27 cellular contexts compared by ENCODE assay signal in the genomic region with DNA sequence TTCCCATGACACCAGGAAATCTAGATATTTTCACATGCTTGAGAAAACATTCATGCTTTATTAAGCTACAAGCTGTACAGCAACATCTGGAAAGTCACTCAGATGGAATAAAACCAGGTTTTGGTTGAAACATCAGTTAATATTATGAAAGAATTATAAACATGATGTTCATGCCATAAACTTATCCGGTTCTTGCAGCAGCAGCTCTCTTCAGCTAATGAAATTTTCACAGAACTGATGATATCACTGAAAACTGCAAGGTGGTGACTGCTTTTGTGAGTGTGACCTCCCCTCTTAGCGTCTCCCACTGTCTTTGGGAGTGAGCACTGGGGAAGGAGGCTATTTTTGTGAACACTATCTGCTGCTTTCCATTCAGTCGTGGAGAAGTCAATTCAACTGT. TPM values are rescaled to one million over a fixed set of nuclear protein-coding genes. Genes with fewer than 3 reads are reported as not detected.
DNase-seq lines count a peak whose midpoint lies in the region; ATAC-seq and TF ChIP-seq lines count a peak whose summit lies in the region.
"Had no signal": no experiment of that assay in that cellular context is flagged by ENCODE, and none has a peak within 500 bp of the region (broad histone marks: within the 10 kb centered on the region; RNA-seq: fewer than 3 reads in every experiment).

No MANE protein-coding gene starts in this region.

- no peaks in the 10 kb centered on the region for H3K27me3 ChIP-seq in gastroesophageal sphincter
- H3K27me3 ChIP-seq in prostate gland (replicated peaks; ENCODE audit: insufficient read depth), result no peaks in the 10 kb centered on the region
- no peaks in the 10 kb centered on the region for H3K27me3 ChIP-seq in brain microvascular endothelial cell (replicated peaks)
- H3K27me3 ChIP-seq: SJSA1 had no signal

- no peaks in the 10 kb centered on the region for H3K36me3 ChIP-seq in gastroesophageal sphincter
- no peaks in the 10 kb centered on the region for H3K36me3 ChIP-seq in prostate gland
- no peaks in the 10 kb centered on the region for H3K36me3 ChIP-seq in brain microvascular endothelial cell (replicated peaks)
- H3K36me3 ChIP-seq: SJSA1, thoracic aorta had no signal

- no peak for TF ChIP-seq EP300 in gastroesophageal sphincter (IDR thresholded peaks at IDR 0.05)

- TF ChIP-seq CTCF in C4-2B (conservative IDR thresholded peaks at IDR 0.05) (no peak), gastroesophageal sphincter (IDR thresholded peaks at IDR 0.05) (no peak), prostate gland (IDR thresholded peaks at IDR 0.05) (no peak), brain microvascular endothelial cell (IDR thresholded peaks at IDR 0.05; ENCODE audit: low read depth, low read length, missing control alignments) (no peak), GM13976 (IDR thresholded peaks at IDR 0.05; ENCODE audit: borderline replicate concordance, control extremely low read depth, extremely low read depth, insufficient read depth, missing control alignments) (no peak)

- H3K27ac ChIP-seq in C4-2B (peak overlapping the region; percentile 58), gastroesophageal sphincter (peak overlapping the region; percentile 53 to 75 (median 65)), prostate gland (peak overlapping the region; percentile 11 to 21), brain microvascular endothelial cell (no peak overlapping the region)
- H3K27ac ChIP-seq: SJSA1 had no signal

- in situ Hi-C loops in brain microvascular endothelial cell (cut with HindIII; ENCODE audit: low pct_ligation_motif_present, low sequenced_read_pairs), result no loop called here
- in situ Hi-C loops in GM13976 (cut with MboI; ENCODE audit: low sequenced_read_pairs, unreplicated experiment), result no loop called here

- H3K4me3 ChIP-seq in gastroesophageal sphincter, result no peak overlapping the region
- H3K4me3 ChIP-seq in prostate gland, result no peak overlapping the region
- no peak overlapping the region for H3K4me3 ChIP-seq in brain microvascular endothelial cell (ENCODE audit: low read depth, low read length)
- H3K4me3 ChIP-seq: SJSA1, thoracic aorta had no signal

- DNase-seq in prostate gland (ENCODE audit: low spot score) (no peak), brain microvascular endothelial cell (no peak), GM13976 (ENCODE audit: low spot score) (no peak), NCI-H1105 treated with DMSO at 0.1 percent for 48 hours (lab: John Stamatoyannopoulos, UW) (no peak)
- DNase-seq: ACHN; activated CD4-positive, CD25-positive, alpha-beta regulatory T cell; activated CD8-positive, alpha-beta T cell treated with anti-CD3 and anti-CD28 coated beads, Interleukin-2, amount 10 ng/mL, durations not matched to agents 7 days and 5 days; activated T-cell treated with anti-CD3 and anti-CD28 coated beads, Interleukin-2, amount 50 U/mL, for 48 hours; CD4-positive, CD25-positive, alpha-beta regulatory T cell; cerebellar nuclear complex; DMS153; effector CD8-positive, alpha-beta T cell; GOT3; hypothalamus; islet precursor cell; KG1; NCI-H2227 treated with DMSO at 0.1 percent for 48 hours; NCI-H82; stimulated activated CD4-positive, alpha-beta T cell treated with anti-CD3 and anti-CD28 coated beads, Interleukin-1b, Interleukin-23, amount 100 ng/mL, for 48 hours; T1000 had no signal

- H3K9me3 ChIP-seq in gastroesophageal sphincter (no peaks in the 10 kb centered on the region), prostate gland (no peaks in the 10 kb centered on the region)
- H3K9me3 ChIP-seq: SJSA1, thoracic aorta had no signal

- intact Hi-C loops in prostate gland (cut with DNase I), result no loop called here

- ATAC-seq in SK-N-SH treated with all-trans-retinoic acid at 6 μM for 48 hours, result no peak
- peak; percentile 57 for ATAC-seq in gastroesophageal sphincter
- no peak for ATAC-seq in GM18502 (IDR thresholded peaks at IDR 0.05; ENCODE audit: poor library complexity, unreplicated experiment)
- ATAC-seq: activated CD8-positive, alpha-beta T cell treated with anti-CD3 and anti-CD28 coated beads, Interleukin-2, amount 10 ng/mL, durations not matched to agents 7 days and 5 days; stimulated activated memory B cell treated with anti-CD40 and anti-IgM and Interleukin-4, amounts not matched to agents 10 μg/mL and 1 μg/mL and 100 μg/mL, for 72 hours had no signal

- no peak for TF ChIP-seq POLR2A in gastroesophageal sphincter (IDR thresholded peaks at IDR 0.05)
- no peak for TF ChIP-seq POLR2A in prostate gland (IDR thresholded peaks at IDR 0.05)

- peaks cover 43 to 89% (median 50%) of the 10 kb centered on the region in 3 donors for H3K4me1 ChIP-seq in gastroesophageal sphincter
- H3K4me1 ChIP-seq in prostate gland (replicated peaks), result no peaks in the 10 kb centered on the region

- 13 to 18% methylated on average over 3 of the region's 3 CpGs for WGBS in gastroesophageal sphincter (ENCODE audit: low coverage in 1 of 2), 2 donors
- WGBS in prostate gland, result 43% methylated on average over 3 of the region's 3 CpGs

TF ChIP-seq in SK-N-SH treated with all-trans-retinoic acid at 6 μM for 48 hours, 23 proteins besides CTCF, POLR2A, EP300 and RAD21:
- TF ChIP-seq ESRRG (CRISPR knock-in tag; IDR thresholded peaks at IDR 0.05), result no peak
- TF ChIP-seq TCF4 (CRISPR knock-in tag; IDR thresholded peaks at IDR 0.05; ENCODE audit: borderline replicate concordance), result peak; percentile 33; the same call in 1 of the 2 replicates
- TF ChIP-seq, protein P1, sequence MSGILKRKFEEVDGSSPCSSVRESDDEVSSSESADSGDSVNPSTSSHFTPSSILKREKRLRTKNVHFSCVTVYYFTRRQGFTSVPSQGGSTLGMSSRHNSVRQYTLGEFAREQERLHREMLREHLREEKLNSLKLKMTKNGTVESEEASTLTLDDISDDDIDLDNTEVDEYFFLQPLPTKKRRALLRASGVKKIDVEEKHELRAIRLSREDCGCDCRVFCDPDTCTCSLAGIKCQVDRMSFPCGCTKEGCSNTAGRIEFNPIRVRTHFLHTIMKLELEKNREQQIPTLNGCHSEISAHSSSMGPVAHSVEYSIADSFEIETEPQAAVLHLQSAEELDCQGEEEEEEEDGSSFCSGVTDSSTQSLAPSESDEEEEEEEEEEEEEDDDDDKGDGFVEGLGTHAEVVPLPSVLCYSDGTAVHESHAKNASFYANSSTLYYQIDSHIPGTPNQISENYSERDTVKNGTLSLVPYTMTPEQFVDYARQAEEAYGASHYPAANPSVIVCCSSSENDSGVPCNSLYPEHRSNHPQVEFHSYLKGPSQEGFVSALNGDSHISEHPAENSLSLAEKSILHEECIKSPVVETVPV (CRISPR knock-in tag; IDR thresholded peaks at IDR 0.05), result no peak
- no peak for TF ChIP-seq TOX (CRISPR knock-in tag; IDR thresholded peaks at IDR 0.05; ENCODE audit: borderline replicate concordance)
- no peak for TF ChIP-seq BACH2 (CRISPR knock-in tag; IDR thresholded peaks at IDR 0.05; ENCODE audit: borderline replicate concordance)
- no peak for TF ChIP-seq ARNTL (CRISPR knock-in tag; IDR thresholded peaks at IDR 0.05; ENCODE audit: borderline replicate concordance, low read depth)
- TF ChIP-seq ZNF8 (CRISPR knock-in tag; IDR thresholded peaks at IDR 0.05), result no peak

RNA-seq across cellular contexts. Expression of a gene that starts 56.9 kb away (rescaled TPM):
- total RNA-seq in gastroesophageal sphincter (100 to 1,000 TPM; 153 to 404 (median 215) TPM), prostate gland (10 to 100 TPM; 30.3 to 69.6 TPM)
